Comparison of ENCODE assay signal across 8 cellular contexts in genomic region chr17:3843935-3844516, GRCh38. TPM values are rescaled to one million over a fixed set of nuclear protein-coding genes. Genes with fewer than 3 reads are reported as not detected.
A peak's percentile ranks its signal among the peaks of the same experiment; 100 is the strongest.
DNase-seq lines count a peak whose midpoint lies in the region; ATAC-seq, FAIRE-seq and TF ChIP-seq lines count a peak whose summit lies in the region.

No MANE protein-coding gene starts in this region.

- POLR2A ChIA-PET in PC-9 (lab: Charles Lee; ENCODE audit: unreplicated experiment) = no interaction called here

- H3K36me3 ChIP-seq in PC-9 (ENCODE audit: low read depth) (peaks cover 8% of the 10 kb centered on the region; the same call in 1 of the 2 replicates), keratinocyte (ENCODE audit: control insufficient read depth in 2 of 2, extremely low read depth in 1 of 2, insufficient read depth in 2 of 2, low read length in 2 of 2) (peaks cover 9 to 17% of the 10 kb centered on the region in 2 experiments)

- peaks cover 7% of the 10 kb centered on the region; the same call in 1 of the 2 replicates for H3F3A ChIP-seq in PC-9 (ENCODE audit: insufficient read depth, low read depth)

- CTCF ChIA-PET in PC-9 (lab: Charles Lee) = interaction anchor here (0.6 to 1.5 kb wide), 7 partner anchors 16 to 1726 kb away, joined by 3 to 6 read pairs (median 4); no protein-coding TSS in a partner anchor

- H3K4me3 ChIP-seq in PC-9 (no peak overlapping the region), keratinocyte (ENCODE audit: control insufficient read depth in 2 of 3, extremely low read depth in 1 of 3, insufficient read depth in 2 of 3, low read depth in 1 of 3, low read length in 3 of 3) (no peak overlapping the region)

- no peaks in the 10 kb centered on the region for H3K27me3 ChIP-seq in PC-9 (ENCODE audit: insufficient read depth, low read depth)
- H3K27me3 ChIP-seq in keratinocyte (ENCODE audit: control insufficient read depth, extremely low read depth, insufficient read depth, low read length) = no peaks in the 10 kb centered on the region

- H3K9ac ChIP-seq in keratinocyte (ENCODE audit: control insufficient read depth, extremely low read depth, insufficient read depth, low read length) = no peak overlapping the region

- no peak for ATAC-seq in HG02970 (IDR thresholded peaks at IDR 0.05; ENCODE audit: low FRiP score, unreplicated experiment)

- FAIRE-seq in keratinocyte (lab: Jason Lieb, UNC) = peak; percentile 94

- no peaks in the 10 kb centered on the region for H3K9me2 ChIP-seq in PC-9 (ENCODE audit: insufficient read depth)

- no peaks in the 10 kb centered on the region for H3K9me3 ChIP-seq in PC-9 (ENCODE audit: insufficient read depth, low read depth)
- no peaks in the 10 kb centered on the region for H3K9me3 ChIP-seq in keratinocyte (ENCODE audit: control insufficient read depth, low read depth, low read length)

- H3K79me2 ChIP-seq in PC-9 (ENCODE audit: low read depth) = peaks cover 39% of the 10 kb centered on the region
- H3K79me2 ChIP-seq in keratinocyte (ENCODE audit: control insufficient read depth, insufficient read depth, low read length) = peaks cover 58% of the 10 kb centered on the region

- no peak overlapping the region for H3K27ac ChIP-seq in PC-9
- H3K27ac ChIP-seq in keratinocyte (ENCODE audit: control insufficient read depth, insufficient read depth, low read length) = no peak overlapping the region

- no peaks in the 10 kb centered on the region for H3K9me1 ChIP-seq in keratinocyte (ENCODE audit: control insufficient read depth, extremely low read depth, insufficient read depth, low read length)

- TF ChIP-seq CTCF in GM20000 (IDR thresholded peaks at IDR 0.05; ENCODE audit: extremely low read depth, missing control alignments) (peak; percentile 73), PC-9 (conservative IDR thresholded peaks at IDR 0.05) (peak; percentile 76), keratinocyte (optimal IDR thresholded peaks at IDR 0.05 in 1 of 3, IDR thresholded peaks at IDR 0.05 in 1 of 3, conservative IDR thresholded peaks at IDR 0.05 in 1 of 3; ENCODE audit: extremely low read depth in 1 of 3, insufficient read depth in 2 of 3, low read length in 3 of 3) (peak; percentile 83 to 94 (median 89))

- no TSS peak for BruUV-seq in PC-9 (replicated peaks; lab: Mats Ljungman, UMichigan)

- dilution Hi-C loops in keratinocyte (cut with MboI; ENCODE audit: extremely low pct_ligation_motif_present, low sequenced_read_pairs) = no loop called here

- H3K4me2 ChIP-seq in PC-9 (peak overlapping the region; percentile 83; the same call in 1 of the 2 replicates), keratinocyte (ENCODE audit: control insufficient read depth, extremely low read depth, insufficient read depth, low read depth, low read length) (no peak overlapping the region)

- intact Hi-C loops in PC-9 (cut with micrococcal nuclease; ENCODE audit: unreplicated experiment) = loop anchor here (10.0 kb wide), 1 partner anchor 301 kb away; the partner anchor contains the start of genes CYB5D2 and ZZEF1

- DNase-seq in Ammon's horn (ENCODE audit: low spot score) = peak; percentile 10
- DNase-seq in GM20000 (ENCODE audit: low spot score) = peak; percentile 67
- peak; percentile 46 to 59 for DNase-seq in PC-9
- DNase-seq in activated gamma-delta T cell treated with anti-CD3 and anti-CD28 coated beads, Interleukin-2, amount 50 U/mL, for 16 hours (ENCODE audit: low read depth) = peak; percentile 24
- no peak for DNase-seq in keratinocyte (ENCODE audit: low read depth, low spot score)
- DNase-seq in stimulated activated CD8-positive, alpha-beta memory T cell treated with anti-CD3 and anti-CD28 coated beads, Interleukin-4, amount 100 ng/mL, for 24 hours (ENCODE audit: low read depth) = peak; percentile 24
- DNase-seq in NK-92 (lab: John Stamatoyannopoulos, UW; ENCODE audit: unreplicated experiment) = no peak

- H2AFZ ChIP-seq in PC-9 (no peak overlapping the region), keratinocyte (ENCODE audit: control insufficient read depth, low read length) (no peak overlapping the region)

- H4K20me1 ChIP-seq in PC-9 (ENCODE audit: insufficient read depth) (peaks cover 18% of the 10 kb centered on the region; the same call in 1 of the 2 replicates), keratinocyte (ENCODE audit: control insufficient read depth, extremely low read depth, insufficient read depth, low read length) (peaks cover 4% of the 10 kb centered on the region)

- H3K4me1 ChIP-seq in PC-9 (replicated peaks; ENCODE audit: insufficient read depth) = peaks cover 12% of the 10 kb centered on the region
- peaks cover 9% of the 10 kb centered on the region for H3K4me1 ChIP-seq in keratinocyte (ENCODE audit: control insufficient read depth, extremely low read depth, insufficient read depth, low read length)

RNA-seq across cellular contexts. Expression of gene NCBP3, which starts 2.0 kb away (rescaled TPM):
- 48.2 and 58.5 TPM in 2 replicates for total RNA-seq in PC-9 (2021)
- 13.9 to 22.1 TPM (median 16.8 TPM) in 3 replicates for polyA plus RNA-seq in keratinocyte
- polyA plus RNA-seq in keratinocyte (2011; ENCODE audit: low read depth) = 35.7 TPM
- 7.0 and 8.2 TPM in 2 replicates for polyA plus RNA-seq in keratinocyte (2011; cell fraction: cytosol; rRNA removed)
- 31.3 and 39.0 TPM in 2 replicates for polyA plus RNA-seq in keratinocyte (2011; cell fraction: nucleus; rRNA removed)
- 18.0 and 25.3 TPM in 2 replicates for polyA plus RNA-seq in keratinocyte (2012; ENCODE audit: low replicate concordance)
- polyA minus RNA-seq in keratinocyte = 4.7 to 21.6 TPM (median 6.7 TPM) in 3 replicates
- 3.6 TPM for polyA minus RNA-seq in keratinocyte (2011; cell fraction: cytosol; rRNA and poly(A)+ RNA removed)
- polyA minus RNA-seq in keratinocyte (2011; cell fraction: nucleus; rRNA and poly(A)+ RNA removed) = 10.8 and 16.8 TPM in 2 replicates

RNA-seq across cellular contexts. Expression of gene ITGAE, which starts 43.0 kb away (rescaled TPM):
- 48.7 and 52.8 TPM in 2 replicates for total RNA-seq in PC-9 (2021)
- polyA plus RNA-seq in keratinocyte = 45.7 to 66.6 TPM (median 50.8 TPM) in 3 replicates
- 7.7 TPM for polyA plus RNA-seq in keratinocyte (2011; ENCODE audit: low read depth)
- 32.5 and 49.0 TPM in 2 replicates for polyA plus RNA-seq in keratinocyte (2011; cell fraction: cytosol; rRNA removed)
- polyA plus RNA-seq in keratinocyte (2011; cell fraction: nucleus; rRNA removed) = 16.4 and 23.9 TPM in 2 replicates
- 21.0 and 53.0 TPM in 2 replicates for polyA plus RNA-seq in keratinocyte (2012; ENCODE audit: low replicate concordance)
- polyA minus RNA-seq in keratinocyte = 1.4 to 11.1 TPM (median 4.8 TPM) in 3 replicates
- 9.8 TPM for polyA minus RNA-seq in keratinocyte (2011; cell fraction: cytosol; rRNA and poly(A)+ RNA removed)
- polyA minus RNA-seq in keratinocyte (2011; cell fraction: nucleus; rRNA and poly(A)+ RNA removed) = 2.6 TPM in 2 replicates

RNA-seq across cellular contexts. Expression of gene CAMKK1, which starts 48.8 kb away (rescaled TPM):
- total RNA-seq in PC-9 (2021) = 16.3 and 19.5 TPM in 2 replicates
- 1.8 to 2.6 TPM (median 2.5 TPM) in 3 replicates for polyA plus RNA-seq in keratinocyte
- polyA plus RNA-seq in keratinocyte (2011; ENCODE audit: low read depth) = 1.6 TPM
- polyA plus RNA-seq in keratinocyte (2011; cell fraction: cytosol; rRNA removed) = 0.91 and 1.3 TPM in 2 replicates
- polyA plus RNA-seq in keratinocyte (2011; cell fraction: nucleus; rRNA removed) = 3.9 and 4.4 TPM in 2 replicates
- polyA plus RNA-seq in keratinocyte (2012; ENCODE audit: low replicate concordance) = 1.6 and 2.4 TPM in 2 replicates
- 2.0 to 2.6 TPM (median 2.6 TPM) in 3 replicates for polyA minus RNA-seq in keratinocyte
- polyA minus RNA-seq in keratinocyte (2011; cell fraction: cytosol; rRNA and poly(A)+ RNA removed) = 0.96 TPM
- 1.6 and 1.9 TPM in 2 replicates for polyA minus RNA-seq in keratinocyte (2011; cell fraction: nucleus; rRNA and poly(A)+ RNA removed)

Comparison
In these comparisons a context has a peak if more than half of its experiments do, and no peak if none do; other contexts are left out.
1. DNase-seq: peak in Ammon's horn (single experiment), GM20000 (single experiment), PC-9 (2 of 2), activated gamma-delta T cell treated with anti-CD3 and anti-CD28 coated beads, Interleukin-2, amount 50 U/mL, for 16 hours (single experiment) and stimulated activated CD8-positive, alpha-beta memory T cell treated with anti-CD3 and anti-CD28 coated beads, Interleukin-4, amount 100 ng/mL, for 24 hours (single experiment); none in keratinocyte (single experiment) and NK-92 (single experiment).
2. Peak in every context shown above with its lines, with median percentiles within 50 percentile points of each other: CTCF ChIP-seq.